In the genomic region with DNA sequence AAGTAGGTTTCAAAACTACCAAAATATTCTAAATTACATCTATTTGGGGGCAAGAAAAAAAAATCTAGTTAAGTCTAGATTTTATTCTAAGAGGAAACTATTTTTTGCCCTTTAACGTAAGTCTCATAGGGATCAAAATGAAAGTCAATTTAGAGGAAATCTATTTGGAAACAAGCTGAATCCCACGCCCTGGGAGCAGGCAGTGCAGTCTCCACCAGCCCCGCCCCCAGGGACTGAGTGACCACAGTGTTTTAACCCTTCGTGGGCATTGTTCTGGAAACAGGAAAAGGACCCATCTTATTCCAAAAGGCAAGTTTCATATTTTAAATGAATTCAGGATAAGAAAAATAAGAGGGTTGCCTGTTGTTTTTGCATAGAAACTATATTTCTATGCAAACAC, we compare ENCODE assay signal across 9 cellular contexts.
A peak's percentile ranks its signal among the peaks of the same experiment; 100 is the strongest.
DNase-seq lines count a peak whose midpoint lies in the region; ATAC-seq and TF ChIP-seq lines count a peak whose summit lies in the region.
"Had no signal": no experiment of that assay in that cellular context is flagged by ENCODE, and none has a peak within 500 bp of the region (broad histone marks: within the 10 kb centered on the region; RNA-seq: fewer than 3 reads in every experiment).

No MANE protein-coding gene starts in this region.

- no peaks in the 10 kb centered on the region for H3K79me2 ChIP-seq in PC-3 (ENCODE audit: low read length)

- H3K9me2 ChIP-seq in PC-3 (replicated peaks; ENCODE audit: low read length) = no peaks in the 10 kb centered on the region

- H3K36me3 ChIP-seq in A673 (ENCODE audit: insufficient read depth, low read length, poor library complexity, severe bottlenecking) (no peaks in the 10 kb centered on the region), PC-3 (ENCODE audit: low read depth, low read length) (no peaks in the 10 kb centered on the region), mucosa of rectum (ENCODE audit: control insufficient read depth in 2 of 2, insufficient read depth in 2 of 2, low read length in 2 of 2) (no peaks in the 10 kb centered on the region)

- H3F3A ChIP-seq in PC-3 (ENCODE audit: low read length, unreplicated experiment) = no peaks in the 10 kb centered on the region

- no peaks in the 10 kb centered on the region for H4K20me1 ChIP-seq in PC-3 (ENCODE audit: low read length)

- H3K9ac ChIP-seq in PC-3 (ENCODE audit: low read length) (peak overlapping the region; percentile 57), mucosa of rectum (ENCODE audit: low read depth in 1 of 2, low read length in 2 of 2) (peak overlapping the region; percentile 4 to 34)

- POLR2A ChIA-PET in A673 (lab: Charles Lee; ENCODE audit: low non-redundant PET) = no interaction called here
- POLR2A ChIA-PET in PC-3 (lab: Charles Lee; ENCODE audit: unreplicated experiment) = interaction anchor here (0.8 to 1.0 kb wide), 2 partner anchors 194 to 210 kb away, joined by 6 to 8 read pairs; no protein-coding TSS in a partner anchor

- H3K9me3 ChIP-seq in A673 (ENCODE audit: low read depth, low read length, poor library complexity, severe bottlenecking) = no peaks in the 10 kb centered on the region
- no peaks in the 10 kb centered on the region for H3K9me3 ChIP-seq in PC-3 (ENCODE audit: low read length)
- no peaks in the 10 kb centered on the region for H3K9me3 ChIP-seq in mucosa of rectum (ENCODE audit: control insufficient read depth in 2 of 2, low read length in 2 of 2)

- H3K27me3 ChIP-seq in A673 (replicated peaks; ENCODE audit: insufficient read depth, low read depth, low read length, poor library complexity) (no peaks in the 10 kb centered on the region), PC-3 (ENCODE audit: low read length) (no peaks in the 10 kb centered on the region), mucosa of rectum (ENCODE audit: control insufficient read depth in 2 of 2, insufficient read depth in 2 of 2, low read length in 2 of 2) (no peaks in the 10 kb centered on the region)

- ATAC-seq in PC-3 = peak; percentile 44
- ATAC-seq in GM19023 (IDR thresholded peaks at IDR 0.05; ENCODE audit: unreplicated experiment) = no peak

- CTCF ChIA-PET in A673 (lab: Charles Lee) (no interaction called here), PC-3 (lab: Charles Lee) (interaction anchor here (0.5 kb wide), 1 partner anchor 707 kb away, joined by 3 read pairs; no protein-coding TSS in a partner anchor)

- peak overlapping the region; percentile 88 for H2AFZ ChIP-seq in PC-3 (ENCODE audit: low read length)

- BruUV-seq in A673 (replicated peaks; lab: Mats Ljungman, UMichigan) (no TSS peak), PC-3 (replicated peaks; lab: Mats Ljungman, UMichigan) (no TSS peak)

- intact Hi-C loops in A673 (cut with micrococcal nuclease; ENCODE audit: unreplicated experiment) (no loop called here), PC-3 (cut with micrococcal nuclease) (loop anchor here (2.0 to 10.0 kb wide), 4 partner anchors 44 to 354 kb away; no protein-coding TSS in a partner anchor)

- no peak overlapping the region for H3K27ac ChIP-seq in A673 (ENCODE audit: low read depth, low read length, poor library complexity, severe bottlenecking)
- H3K27ac ChIP-seq in PC-3 (ENCODE audit: low read length) = 0 out of 2 replicates have a peak overlapping the region, but pooled peaks have one; percentile 23
- H3K27ac ChIP-seq in mucosa of rectum (ENCODE audit: low read depth in 2 of 2, low read length in 2 of 2) = peak overlapping the region; percentile 12 to 57

- no peak for TF ChIP-seq CTCF in A673 (conservative IDR thresholded peaks at IDR 0.05; ENCODE audit: low read depth, low read length)
- no peak for TF ChIP-seq CTCF in PC-3 (conservative IDR thresholded peaks at IDR 0.05; ENCODE audit: low read depth, low read length)

- H3K4me1 ChIP-seq in A673 (ENCODE audit: insufficient read depth, low read length, poor library complexity, severe bottlenecking) = peaks cover 28% of the 10 kb centered on the region
- peaks cover 27% of the 10 kb centered on the region for H3K4me1 ChIP-seq in PC-3 (ENCODE audit: insufficient read depth, low read length)
- H3K4me1 ChIP-seq in mucosa of rectum (ENCODE audit: control insufficient read depth in 2 of 2, insufficient read depth in 2 of 2, low read length in 2 of 2) = peaks cover 19 to 21% of the 10 kb centered on the region in 2 donors

- DNase-seq in A673 (ENCODE audit: low spot score) (peak; percentile 60), PC-3 (peak; percentile 47), epidermal melanocyte (ENCODE audit: insufficient read length, low spot score) (peak; percentile 71), NCI-H1417 treated with DMSO at 0.1 percent for 48 hours (lab: John Stamatoyannopoulos, UW) (no peak), NCI-H2196 (lab: John Stamatoyannopoulos, UW; ENCODE audit: unreplicated experiment) (no peak), NCI-H1436 treated with DMSO at 0.1 percent for 48 hours (lab: John Stamatoyannopoulos, UW) (no peak)
- DNase-seq: COR-L47 had no signal

- H3K4me2 ChIP-seq in PC-3 (ENCODE audit: low read length) = peak overlapping the region; percentile 88

- H3K4me3 ChIP-seq in A673 (ENCODE audit: low read depth, low read length, poor library complexity, severe bottlenecking) (no peak overlapping the region), PC-3 (ENCODE audit: low read length) (peak overlapping the region; percentile 69), mucosa of rectum (ENCODE audit: low read length in 2 of 2) (peak overlapping the region; percentile 52 to 62)

Comparison
In these comparisons a context has a peak if more than half of its experiments do, and no peak if none do; other contexts are left out.
1. DNase-seq: peak in A673 (single experiment), PC-3 (single experiment) and epidermal melanocyte (single experiment); none in NCI-H1417 treated with DMSO at 0.1 percent for 48 hours (single experiment), NCI-H2196 (single experiment) and NCI-H1436 treated with DMSO at 0.1 percent for 48 hours (single experiment).